Comparison of ENCODE assay signal across 8 cellular contexts in genomic region chr13:26037302-26037701, GRCh38. TPM values are rescaled to one million over a fixed set of nuclear protein-coding genes. Genes with fewer than 3 reads are reported as not detected.
DNase-seq lines count a peak whose midpoint lies in the region; ATAC-seq and TF ChIP-seq lines count a peak whose summit lies in the region.

No MANE protein-coding gene starts in this region.

- H3K4me3 Mint-ChIP-seq in activated naive CD4-positive, alpha-beta T cell treated with anti-CD3 and anti-CD28 coated beads for 36 hours = no peak overlapping the region
- no peak overlapping the region for H3K4me3 Mint-ChIP-seq in stimulated activated naive CD8-positive, alpha-beta T cell treated with anti-CD3 and anti-CD28 coated beads, Interleukin-15, amount 100 ng/mL, for 72 hours

- ATAC-seq in foreskin keratinocyte = peak; percentile 45
- ATAC-seq in stimulated activated naive CD8-positive, alpha-beta T cell treated with anti-CD3 and anti-CD28 coated beads, Interleukin-15, amount 100 ng/mL, for 72 hours = peak; percentile 72

- H3K9me3 Mint-ChIP-seq in activated naive CD4-positive, alpha-beta T cell treated with anti-CD3 and anti-CD28 coated beads for 36 hours = no peaks in the 10 kb centered on the region
- no peaks in the 10 kb centered on the region for H3K9me3 Mint-ChIP-seq in stimulated activated naive CD8-positive, alpha-beta T cell treated with anti-CD3 and anti-CD28 coated beads, Interleukin-15, amount 100 ng/mL, for 72 hours

- CTCF ChIA-PET in activated naive CD4-positive, alpha-beta T cell treated with anti-CD3 and anti-CD28 coated beads for 36 hours (lab: Charles Lee) = interaction anchor here (1.0 to 2.0 kb wide), 5 partner anchors 13 to 463 kb away, joined by 3 to 6 read pairs (median 3); no protein-coding TSS in a partner anchor

- no peak overlapping the region for H3K27ac Mint-ChIP-seq in activated naive CD4-positive, alpha-beta T cell treated with anti-CD3 and anti-CD28 coated beads for 36 hours
- H3K27ac Mint-ChIP-seq in stimulated activated naive CD8-positive, alpha-beta T cell treated with anti-CD3 and anti-CD28 coated beads, Interleukin-15, amount 100 ng/mL, for 72 hours = no peak overlapping the region

- peak; percentile 53 for TF ChIP-seq CTCF in foreskin keratinocyte (conservative IDR thresholded peaks at IDR 0.05)

- DNase-seq in activated naive CD4-positive, alpha-beta T cell treated with anti-CD3 and anti-CD28 coated beads for 36 hours = peak; percentile 60
- no peak for DNase-seq in activated naive CD4-positive, alpha-beta T cell (lab: John Stamatoyannopoulos, UW)
- DNase-seq in RKO (ENCODE audit: low spot score) = peak; percentile 1
- no peak for DNase-seq in foreskin keratinocyte
- DNase-seq in stimulated activated naive CD8-positive, alpha-beta T cell treated with anti-CD3 and anti-CD28 coated beads, Interleukin-15, amount 100 ng/mL, for 72 hours = peak in 1 of 2 donors; percentile 44
- DNase-seq in HPDE6-E6E7 (ENCODE audit: extremely low spot score) = no peak
- DNase-seq in NCI-H146 (lab: John Stamatoyannopoulos, UW) = no peak
- DNase-seq in activated CD4-positive, CD25-positive, alpha-beta regulatory T cell (lab: John Stamatoyannopoulos, UW) = no peak

- intact Hi-C loops in activated naive CD4-positive, alpha-beta T cell treated with anti-CD3 and anti-CD28 coated beads for 36 hours (cut with micrococcal nuclease) = no loop called here

- no peaks in the 10 kb centered on the region for H3K4me1 ChIP-seq in foreskin keratinocyte

- H3K27me3 Mint-ChIP-seq in activated naive CD4-positive, alpha-beta T cell treated with anti-CD3 and anti-CD28 coated beads for 36 hours (ENCODE audit: low read depth) = peaks cover 2% of the 10 kb centered on the region
- no peaks in the 10 kb centered on the region for H3K27me3 Mint-ChIP-seq in stimulated activated naive CD8-positive, alpha-beta T cell treated with anti-CD3 and anti-CD28 coated beads, Interleukin-15, amount 100 ng/mL, for 72 hours

- no peaks in the 10 kb centered on the region for H3K27me3 ChIP-seq in foreskin keratinocyte

- H3K4me1 Mint-ChIP-seq in activated naive CD4-positive, alpha-beta T cell treated with anti-CD3 and anti-CD28 coated beads for 36 hours (ENCODE audit: low read depth) = no peaks in the 10 kb centered on the region
- H3K4me1 Mint-ChIP-seq in stimulated activated naive CD8-positive, alpha-beta T cell treated with anti-CD3 and anti-CD28 coated beads, Interleukin-15, amount 100 ng/mL, for 72 hours = no peaks in the 10 kb centered on the region

- H3K27ac ChIP-seq in foreskin keratinocyte = no peak overlapping the region

- H3K36me3 Mint-ChIP-seq in activated naive CD4-positive, alpha-beta T cell treated with anti-CD3 and anti-CD28 coated beads for 36 hours (ENCODE audit: low read depth) = no peaks in the 10 kb centered on the region

RNA-seq across cellular contexts. Expression of gene SHISA2, which starts 14.5 kb away (rescaled TPM):
- total RNA-seq in activated naive CD4-positive, alpha-beta T cell treated with anti-CD3 and anti-CD28 coated beads for 36 hours = under 1 TPM; 0.52 to 0.69 TPM
- total RNA-seq in foreskin keratinocyte = 1.9 and 2.5 TPM in 2 replicates
- polyA plus RNA-seq in foreskin keratinocyte = 0.77 and 1.1 TPM in 2 replicates

Comparison
In these comparisons a context has a peak if more than half of its experiments do, and no peak if none do; other contexts are left out.
1. DNase-seq: peak in activated naive CD4-positive, alpha-beta T cell treated with anti-CD3 and anti-CD28 coated beads for 36 hours (single experiment) and RKO (single experiment); none in activated naive CD4-positive, alpha-beta T cell (0 of 4), foreskin keratinocyte (0 of 2), HPDE6-E6E7 (single experiment), NCI-H146 (single experiment) and activated CD4-positive, CD25-positive, alpha-beta regulatory T cell (0 of 4).